ENCODE assay signal across 10 cellular contexts in the genomic region with DNA sequence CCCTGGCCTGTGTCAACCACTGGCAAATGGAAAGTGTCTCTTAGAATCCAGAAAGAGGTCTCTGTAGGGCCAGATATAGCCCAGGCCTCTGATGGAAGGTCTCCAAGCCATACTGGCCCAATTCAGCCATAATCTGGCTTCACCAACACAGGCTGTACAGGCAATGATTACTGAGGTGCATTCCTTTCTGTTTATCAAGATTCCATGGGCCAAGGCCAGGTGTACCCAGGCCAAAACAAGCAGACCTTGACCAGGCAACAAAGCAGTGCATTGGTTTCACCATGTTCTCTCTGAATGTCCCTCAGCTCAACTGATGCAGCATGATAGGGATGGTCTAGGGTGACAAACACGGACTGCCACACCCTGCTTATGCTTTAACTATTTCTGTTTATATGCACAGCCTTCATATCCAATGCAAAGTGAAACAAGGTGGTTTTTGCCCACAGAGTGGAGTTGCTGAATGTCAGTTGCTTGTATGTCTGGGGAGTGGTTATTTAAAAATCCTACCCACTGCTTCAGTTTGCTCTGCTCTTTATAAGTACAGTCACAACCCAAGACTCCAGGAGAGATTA. TPM values are rescaled to one million over a fixed set of nuclear protein-coding genes. Genes with fewer than 3 reads are reported as not detected.
DNase-seq lines count a peak whose midpoint lies in the region; ATAC-seq and TF ChIP-seq lines count a peak whose summit lies in the region.
"Had no signal": no experiment of that assay in that cellular context is flagged by ENCODE, and none has a peak within 500 bp of the region (broad histone marks: within the 10 kb centered on the region; RNA-seq: fewer than 3 reads in every experiment).

No MANE protein-coding gene starts in this region.

- no peaks in the 10 kb centered on the region for H4K20me1 ChIP-seq in MM.1S (ENCODE audit: insufficient read depth, low read length)

- CTCF ChIA-PET in CD4-positive, alpha-beta memory T cell (lab: Charles Lee; ENCODE audit: partially characterized antibody) = interaction anchor here (1.3 to 17.1 kb wide), 2 partner anchors 44 to 459 kb away, joined by 4 to 346 read pairs; no protein-coding TSS in a partner anchor

- no peaks in the 10 kb centered on the region for H3K27me3 ChIP-seq in CD4-positive, alpha-beta memory T cell (ENCODE audit: insufficient read depth, low read length)
- H3K27me3 ChIP-seq in MM.1S (replicated peaks; ENCODE audit: insufficient read depth, low read length) (no peaks in the 10 kb centered on the region), right atrium auricular region (no peaks in the 10 kb centered on the region)
- H3K27me3 ChIP-seq: upper lobe of left lung had no signal

- no peaks in the 10 kb centered on the region for H3K9me3 Mint-ChIP-seq in CD4-positive, alpha-beta memory T cell
- H3K9me3 Mint-ChIP-seq in nephron progenitor cell = no peaks in the 10 kb centered on the region

- ATAC-seq in GM21576 (IDR thresholded peaks at IDR 0.05; ENCODE audit: unreplicated experiment) (peak; percentile 41), HG03521 (IDR thresholded peaks at IDR 0.05; ENCODE audit: unreplicated experiment) (no peak)

- intact Hi-C loops in CD4-positive, alpha-beta memory T cell (cut with micrococcal nuclease) = loop anchor here (5.0 kb wide), 1 partner anchor 592 kb away; no protein-coding TSS in a partner anchor

- H3K27ac ChIP-seq in CD4-positive, alpha-beta memory T cell (ENCODE audit: low read depth, low read length) = no peak overlapping the region
- H3K27ac ChIP-seq in MM.1S (ENCODE audit: low read length) (peak overlapping the region; percentile 87), right atrium auricular region (peak overlapping the region; percentile 73 to 86)

- peaks cover 36 to 68% (median 55%) of the 10 kb centered on the region in 4 donors for H3K4me1 Mint-ChIP-seq in CD4-positive, alpha-beta memory T cell
- H3K4me1 Mint-ChIP-seq in nephron progenitor cell = peaks cover 41% of the 10 kb centered on the region

- H3K27ac Mint-ChIP-seq in CD4-positive, alpha-beta memory T cell = peak overlapping the region in 5 of 7 donors; percentile 41 to 97 (median 76)
- H3K27ac Mint-ChIP-seq in nephron progenitor cell = no peak overlapping the region

- peaks cover 39% of the 10 kb centered on the region for H3F3A ChIP-seq in MM.1S (ENCODE audit: insufficient read depth, low read length)

- peaks cover 61% of the 10 kb centered on the region for H3K4me1 ChIP-seq in CD4-positive, alpha-beta memory T cell (ENCODE audit: insufficient read depth, low read length)
- peaks cover 47% of the 10 kb centered on the region for H3K4me1 ChIP-seq in MM.1S (ENCODE audit: low read length)
- peaks cover 0 to 69% of the 10 kb centered on the region in 2 donors for H3K4me1 ChIP-seq in right atrium auricular region

- POLR2A ChIA-PET in CD4-positive, alpha-beta memory T cell (lab: Charles Lee; ENCODE audit: partially characterized antibody) = interaction anchor here (1.3 to 5.5 kb wide), 4 partner anchors 26 to 460 kb away, joined by 4 to 40 read pairs (median 8); a partner anchor contains a TSS

- H3K36me3 Mint-ChIP-seq in CD4-positive, alpha-beta memory T cell = peaks cover 0 to 3% of the 10 kb centered on the region in 2 donors
- H3K36me3 Mint-ChIP-seq in nephron progenitor cell (ENCODE audit: low read depth) = peaks cover 8% of the 10 kb centered on the region

- peak overlapping the region; percentile 62 for H3K4me2 ChIP-seq in MM.1S (ENCODE audit: low read depth, low read length)

- H3K9ac ChIP-seq in MM.1S (ENCODE audit: low read length) = peak overlapping the region; percentile 49

- H2AFZ ChIP-seq in MM.1S (ENCODE audit: low read length) = peak overlapping the region; percentile 22

- no peaks in the 10 kb centered on the region for H3K79me2 ChIP-seq in MM.1S (ENCODE audit: low read length)

- no peaks in the 10 kb centered on the region for H3K9me3 ChIP-seq in CD4-positive, alpha-beta memory T cell (ENCODE audit: control insufficient read depth in 1 of 2, low read length in 2 of 2)
- no peaks in the 10 kb centered on the region for H3K9me3 ChIP-seq in MM.1S (replicated peaks; ENCODE audit: insufficient read depth, low read length)
- H3K9me3 ChIP-seq in right atrium auricular region = no peaks in the 10 kb centered on the region
- H3K9me3 ChIP-seq: upper lobe of left lung had no signal

- H3K4me3 ChIP-seq in CD4-positive, alpha-beta memory T cell (ENCODE audit: low read length in 2 of 2) = no peak overlapping the region
- H3K4me3 ChIP-seq in MM.1S (ENCODE audit: low read length) (peak overlapping the region; percentile 5; the same call in 1 of the 2 replicates), right atrium auricular region (no peak overlapping the region)
- H3K4me3 ChIP-seq: upper lobe of left lung had no signal

- H3K9me2 ChIP-seq in MM.1S (replicated peaks; ENCODE audit: insufficient read depth, low read length) = no peaks in the 10 kb centered on the region

- H3K27me3 Mint-ChIP-seq in CD4-positive, alpha-beta memory T cell = no peaks in the 10 kb centered on the region
- peaks cover 7% of the 10 kb centered on the region for H3K27me3 Mint-ChIP-seq in nephron progenitor cell (ENCODE audit: low read depth, poor library complexity)

- no peak for DNase-seq in CD4-positive, alpha-beta memory T cell
- DNase-seq in MM.1S (peak; percentile 94), right atrium auricular region (ENCODE audit: low spot score) (no peak), NCI-H1105 (lab: John Stamatoyannopoulos, UW) (no peak), nephron progenitor cell (no peak), HuH-7 (ENCODE audit: low spot score) (no peak)
- DNase-seq: DND-41, upper lobe of left lung had no signal

- H3K4me3 Mint-ChIP-seq in CD4-positive, alpha-beta memory T cell = no peak overlapping the region
- H3K4me3 Mint-ChIP-seq in nephron progenitor cell = no peak overlapping the region

- no peaks in the 10 kb centered on the region for H3K36me3 ChIP-seq in CD4-positive, alpha-beta memory T cell (ENCODE audit: insufficient read depth, low read length)
- H3K36me3 ChIP-seq in MM.1S (replicated peaks; ENCODE audit: insufficient read depth, low read length) = no peaks in the 10 kb centered on the region
- H3K36me3 ChIP-seq in right atrium auricular region = no peaks in the 10 kb centered on the region

- TF ChIP-seq CTCF in MM.1S (IDR thresholded peaks at IDR 0.05; ENCODE audit: low read length) = no peak
- TF ChIP-seq CTCF in right atrium auricular region (IDR thresholded peaks at IDR 0.05) = no peak
- no peak for TF ChIP-seq CTCF in nephron progenitor cell (IDR thresholded peaks at IDR 0.05)

RNA-seq across cellular contexts. Expression of a gene that starts 25.2 kb away (rescaled TPM):
- 100 to 1,000 TPM; 327 to 330 TPM for total RNA-seq in CD4-positive, alpha-beta memory T cell
- 10 to 100 TPM; 62.7 to 69.7 TPM for polyA plus RNA-seq in CD4-positive, alpha-beta memory T cell
- 10 to 100 TPM; 43.8 to 44.3 TPM for total RNA-seq in right atrium auricular region

Comparison
In these comparisons a context has a peak if more than half of its experiments do, and no peak if none do; other contexts are left out.
1. RNA of a gene that starts 25.2 kb away (total RNA-seq): 327 to 330 TPM in CD4-positive, alpha-beta memory T cell; 43.8 to 44.3 TPM in right atrium auricular region; every median in the first group is over 4 times any median in the second.